Comparison of ENCODE assay signal across 13 cellular contexts in genomic region chrX:123330229-123330942, GRCh38.
DNase-seq lines count a peak whose midpoint lies in the region; ATAC-seq and TF ChIP-seq lines count a peak whose summit lies in the region.
"Had no signal": no experiment of that assay in that cellular context is flagged by ENCODE, and none has a peak within 500 bp of the region (broad histone marks: within the 10 kb centered on the region; RNA-seq: fewer than 3 reads in every experiment).

No MANE protein-coding gene starts in this region.

- BruUV-seq in PC-3 (replicated peaks; lab: Mats Ljungman, UMichigan) = no TSS peak

- CTCF ChIA-PET in PC-3 (lab: Charles Lee) = no interaction called here

- no peak overlapping the region for H3K4me3 ChIP-seq in PC-3 (ENCODE audit: low read length)
- no peak overlapping the region for H3K4me3 ChIP-seq in osteoblast (ENCODE audit: insufficient read depth, low read length)
- H3K4me3 ChIP-seq: esophagus muscularis mucosa, SJCRH30 had no signal

- H4K20me1 ChIP-seq in PC-3 (ENCODE audit: low read length) (no peaks in the 10 kb centered on the region), osteoblast (ENCODE audit: insufficient read depth, low read length) (no peaks in the 10 kb centered on the region)

- peak; percentile 97 for ATAC-seq in GM18519 (IDR thresholded peaks at IDR 0.05; ENCODE audit: low FRiP score, unreplicated experiment)
- peak; percentile 65 for ATAC-seq in GM21423 (IDR thresholded peaks at IDR 0.05; ENCODE audit: unreplicated experiment)
- ATAC-seq in HG02981 (IDR thresholded peaks at IDR 0.05; ENCODE audit: unreplicated experiment) = peak; percentile 59
- ATAC-seq in PC-3 = peak; percentile 97
- ATAC-seq in Right ventricle myocardium inferior = no peak
- no peak for ATAC-seq in HG03108 (IDR thresholded peaks at IDR 0.05; ENCODE audit: unreplicated experiment)

- no peaks in the 10 kb centered on the region for H3F3A ChIP-seq in PC-3 (ENCODE audit: low read length, unreplicated experiment)

- H3K9ac ChIP-seq in PC-3 (ENCODE audit: low read length) = no peak overlapping the region

- no peaks in the 10 kb centered on the region for H3K9me2 ChIP-seq in PC-3 (replicated peaks; ENCODE audit: low read length)

- no peaks in the 10 kb centered on the region for H3K79me2 ChIP-seq in PC-3 (ENCODE audit: low read length)
- no peaks in the 10 kb centered on the region for H3K79me2 ChIP-seq in osteoblast (ENCODE audit: insufficient read depth, low read length)

- POLR2A ChIA-PET in PC-3 (lab: Charles Lee; ENCODE audit: unreplicated experiment) = no interaction called here

- H3K4me2 ChIP-seq in PC-3 (ENCODE audit: low read length) (no peak overlapping the region), osteoblast (ENCODE audit: insufficient read depth, low read length) (no peak overlapping the region)

- peaks cover 5% of the 10 kb centered on the region; the same call in 1 of the 2 replicates for H3K4me1 ChIP-seq in PC-3 (ENCODE audit: insufficient read depth, low read length)
- no peaks in the 10 kb centered on the region for H3K4me1 ChIP-seq in osteoblast (ENCODE audit: insufficient read depth, low read length)
- H3K4me1 ChIP-seq: esophagus muscularis mucosa, SJCRH30 had no signal

- TF ChIP-seq CTCF in PC-3 (conservative IDR thresholded peaks at IDR 0.05; ENCODE audit: low read depth, low read length) (no peak), osteoblast (IDR thresholded peaks at IDR 0.05; ENCODE audit: extremely low read depth, low read depth, low read length) (no peak)

- no peaks in the 10 kb centered on the region for H3K36me3 ChIP-seq in PC-3 (ENCODE audit: low read depth, low read length)
- H3K36me3 ChIP-seq in osteoblast (ENCODE audit: insufficient read depth, low read length) = no peaks in the 10 kb centered on the region
- H3K36me3 ChIP-seq: esophagus muscularis mucosa, SJCRH30 had no signal

- H3K9me3 ChIP-seq in PC-3 (ENCODE audit: low read length) (no peaks in the 10 kb centered on the region), osteoblast (ENCODE audit: low read depth, low read length) (no peaks in the 10 kb centered on the region)
- H3K9me3 ChIP-seq: esophagus muscularis mucosa, SJCRH30 had no signal

- peak; percentile 32 for DNase-seq in PC-3
- no peak for DNase-seq in Right ventricle myocardium inferior (ENCODE audit: missing footprints)
- DNase-seq in osteoblast (ENCODE audit: insufficient read length, low spot score, missing footprints) = no peak
- DNase-seq in DMS79 treated with DMSO at 0.1 percent for 48 hours (lab: John Stamatoyannopoulos, UW) = no peak
- DNase-seq: activated effector memory CD4-positive, alpha-beta T cell treated with anti-CD3 and anti-CD28 coated beads, Interleukin-2, amount 50 U/mL, for 16 hours; central memory CD4-positive, alpha-beta T cell; NCI-H524 treated with DMSO at 0.1 percent for 48 hours; SJCRH30 had no signal

- intact Hi-C loops in PC-3 (cut with micrococcal nuclease) (loop anchor here (5.0 to 10.0 kb wide), 2 partner anchors 92 to 156 kb away; no protein-coding TSS in a partner anchor), Right ventricle myocardium inferior (cut with DNase I) (no loop called here)

- H3K27ac ChIP-seq in PC-3 (ENCODE audit: low read length) (no peak overlapping the region), osteoblast (ENCODE audit: low read depth, low read length) (no peak overlapping the region)
- H3K27ac ChIP-seq: esophagus muscularis mucosa, SJCRH30 had no signal

- H2AFZ ChIP-seq in PC-3 (ENCODE audit: low read length) = no peak overlapping the region
- H2AFZ ChIP-seq in osteoblast (ENCODE audit: low read length) = no peak overlapping the region

- H3K27me3 ChIP-seq in PC-3 (ENCODE audit: low read length) = no peaks in the 10 kb centered on the region
- H3K27me3 ChIP-seq in osteoblast (ENCODE audit: insufficient read depth, low read length) = no peaks in the 10 kb centered on the region
- H3K27me3 ChIP-seq: esophagus muscularis mucosa, SJCRH30 had no signal

Comparison
In these comparisons a context has a peak if more than half of its experiments do, and no peak if none do; other contexts are left out.
1. ATAC-seq: peak in GM18519 (single experiment), GM21423 (single experiment), HG02981 (single experiment) and PC-3 (single experiment); none in Right ventricle myocardium inferior (single experiment) and HG03108 (single experiment).